1 cellular context compared by ENCODE assay signal in genomic region chr3:187079090-187080022, GRCh38.
TF ChIP-seq lines count a peak whose summit lies in the region.

No MANE protein-coding gene starts in this region.

TF ChIP-seq in GM12878, 131 proteins besides CTCF, POLR2A, EP300 and RAD21:
- TF ChIP-seq NFXL1 (IDR thresholded peaks at IDR 0.05; ENCODE audit: borderline replicate concordance) = no peak
- no peak for TF ChIP-seq E2F4 (IDR thresholded peaks at IDR 0.05; ENCODE audit: low read depth, low read length)
- TF ChIP-seq, protein P1, sequence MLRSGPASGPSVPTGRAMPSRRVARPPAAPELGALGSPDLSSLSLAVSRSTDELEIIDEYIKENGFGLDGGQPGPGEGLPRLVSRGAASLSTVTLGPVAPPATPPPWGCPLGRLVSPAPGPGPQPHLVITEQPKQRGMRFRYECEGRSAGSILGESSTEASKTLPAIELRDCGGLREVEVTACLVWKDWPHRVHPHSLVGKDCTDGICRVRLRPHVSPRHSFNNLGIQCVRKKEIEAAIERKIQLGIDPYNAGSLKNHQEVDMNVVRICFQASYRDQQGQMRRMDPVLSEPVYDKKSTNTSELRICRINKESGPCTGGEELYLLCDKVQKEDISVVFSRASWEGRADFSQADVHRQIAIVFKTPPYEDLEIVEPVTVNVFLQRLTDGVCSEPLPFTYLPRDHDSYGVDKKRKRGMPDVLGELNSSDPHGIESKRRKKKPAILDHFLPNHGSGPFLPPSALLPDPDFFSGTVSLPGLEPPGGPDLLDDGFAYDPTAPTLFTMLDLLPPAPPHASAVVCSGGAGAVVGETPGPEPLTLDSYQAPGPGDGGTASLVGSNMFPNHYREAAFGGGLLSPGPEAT (IDR thresholded peaks at IDR 0.05; ENCODE audit: low read depth) = no peak
- TF ChIP-seq ZBED1 (IDR thresholded peaks at IDR 0.05; ENCODE audit: borderline replicate concordance) = no peak
- TF ChIP-seq PML (IDR thresholded peaks at IDR 0.05; ENCODE audit: low read length) = 0 out of 2 replicates have a peak, but pooled peaks have one; percentile 31
- TF ChIP-seq ZZZ3 (IDR thresholded peaks at IDR 0.05; ENCODE audit: control insufficient read depth, insufficient read length, low read depth) = no peak
- peak; percentile 85 for TF ChIP-seq POLR2AphosphoS5 (IDR thresholded peaks at IDR 0.05; ENCODE audit: low read length)
- no peak for TF ChIP-seq MYB (IDR thresholded peaks at IDR 0.05; ENCODE audit: borderline replicate concordance, low read depth, low read length)
- 0 out of 2 replicates have a peak, but pooled peaks have one; percentile 10 for TF ChIP-seq CREB1 (IDR thresholded peaks at IDR 0.05; ENCODE audit: low read depth)
- no peak for TF ChIP-seq ZNF217 (IDR thresholded peaks at IDR 0.05)
- TF ChIP-seq RAD51 (IDR thresholded peaks at IDR 0.05) = no peak
- TF ChIP-seq RBBP5 (conservative IDR thresholded peaks at IDR 0.05) = no peak
- TF ChIP-seq RUNX3 (IDR thresholded peaks at IDR 0.05; ENCODE audit: low read length) = no peak
- TF ChIP-seq ZNF24 (IDR thresholded peaks at IDR 0.05) = no peak
- no peak for TF ChIP-seq YY1 (IDR thresholded peaks at IDR 0.05; ENCODE audit: low read depth, low read length)
- 0 out of 2 replicates have a peak, but pooled peaks have one; percentile 21 for TF ChIP-seq ATF7 (IDR thresholded peaks at IDR 0.05; ENCODE audit: low read depth)
- TF ChIP-seq, protein P2, sequence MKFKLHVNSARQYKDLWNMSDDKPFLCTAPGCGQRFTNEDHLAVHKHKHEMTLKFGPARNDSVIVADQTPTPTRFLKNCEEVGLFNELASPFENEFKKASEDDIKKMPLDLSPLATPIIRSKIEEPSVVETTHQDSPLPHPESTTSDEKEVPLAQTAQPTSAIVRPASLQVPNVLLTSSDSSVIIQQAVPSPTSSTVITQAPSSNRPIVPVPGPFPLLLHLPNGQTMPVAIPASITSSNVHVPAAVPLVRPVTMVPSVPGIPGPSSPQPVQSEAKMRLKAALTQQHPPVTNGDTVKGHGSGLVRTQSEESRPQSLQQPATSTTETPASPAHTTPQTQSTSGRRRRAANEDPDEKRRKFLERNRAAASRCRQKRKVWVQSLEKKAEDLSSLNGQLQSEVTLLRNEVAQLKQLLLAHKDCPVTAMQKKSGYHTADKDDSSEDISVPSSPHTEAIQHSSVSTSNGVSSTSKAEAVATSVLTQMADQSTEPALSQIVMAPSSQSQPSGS (IDR thresholded peaks at IDR 0.05; ENCODE audit: low read length) = no peak; the same call in 1 of the 2 replicates
- peak; percentile 58 for TF ChIP-seq POLR2AphosphoS2 (IDR thresholded peaks at IDR 0.05; ENCODE audit: low read depth, low read length)
- no peak for TF ChIP-seq NFIC (IDR thresholded peaks at IDR 0.05; ENCODE audit: low read depth, low read length)
